Comparison of ENCODE assay signal across 16 cellular contexts in genomic region chr17:8577868-8578267, GRCh38. TPM values are rescaled to one million over a fixed set of nuclear protein-coding genes. Genes with fewer than 3 reads are reported as not detected.
DNase-seq lines count a peak whose midpoint lies in the region; ATAC-seq and TF ChIP-seq lines count a peak whose summit lies in the region.
"Had no signal": no experiment of that assay in that cellular context is flagged by ENCODE, and none has a peak within 500 bp of the region (broad histone marks: within the 10 kb centered on the region; RNA-seq: fewer than 3 reads in every experiment).

No MANE protein-coding gene starts in this region.

- no peaks in the 10 kb centered on the region for H3F3A ChIP-seq in GM23338 (replicated peaks; ENCODE audit: low read depth)

- H4K20me1 ChIP-seq in GM23338 (replicated peaks; ENCODE audit: insufficient read depth), result peaks cover 16% of the 10 kb centered on the region

- peaks cover 6% of the 10 kb centered on the region for H3K4me1 Mint-ChIP-seq in activated naive CD4-positive, alpha-beta T cell treated with anti-CD3 and anti-CD28 coated beads for 36 hours (ENCODE audit: low read depth)
- peaks cover 17% of the 10 kb centered on the region for H3K4me1 Mint-ChIP-seq in GM23338

- no peak overlapping the region for H2AFZ ChIP-seq in GM23338
- H2AFZ ChIP-seq: GM23248 had no signal

- H3K27me3 ChIP-seq in GM23338 (ENCODE audit: insufficient read depth), result no peaks in the 10 kb centered on the region
- no peaks in the 10 kb centered on the region for H3K27me3 ChIP-seq in ascending aorta

- no peaks in the 10 kb centered on the region for H3K27me3 Mint-ChIP-seq in activated naive CD4-positive, alpha-beta T cell treated with anti-CD3 and anti-CD28 coated beads for 36 hours (ENCODE audit: low read depth)
- H3K27me3 Mint-ChIP-seq in GM23338 (ENCODE audit: insufficient read depth, low read depth, poor library complexity), result peaks cover 2% of the 10 kb centered on the region

- no peaks in the 10 kb centered on the region for H3K9me3 ChIP-seq in ascending aorta

- H3K36me3 ChIP-seq in GM23338 (ENCODE audit: insufficient read depth), result peaks cover 10% of the 10 kb centered on the region; the same call in 1 of the 2 replicates
- H3K36me3 ChIP-seq in ascending aorta, result peaks cover 9 to 30% of the 10 kb centered on the region in 2 donors

- H3K27ac ChIP-seq in GM23338 (ENCODE audit: low read depth), result no peak overlapping the region; the same call in 1 of the 2 replicates
- peak overlapping the region; percentile 74 to 79 for H3K27ac ChIP-seq in ascending aorta
- H3K27ac ChIP-seq: GM23248, HL-60 had no signal

- no peaks in the 10 kb centered on the region for H3K9me3 Mint-ChIP-seq in activated naive CD4-positive, alpha-beta T cell treated with anti-CD3 and anti-CD28 coated beads for 36 hours
- H3K9me3 Mint-ChIP-seq in GM23338, result no peaks in the 10 kb centered on the region

- no peaks in the 10 kb centered on the region for H3K36me3 Mint-ChIP-seq in activated naive CD4-positive, alpha-beta T cell treated with anti-CD3 and anti-CD28 coated beads for 36 hours (ENCODE audit: low read depth)
- H3K36me3 Mint-ChIP-seq in GM23338 (ENCODE audit: low read depth), result peaks cover 39% of the 10 kb centered on the region

- DNase-seq in activated naive CD4-positive, alpha-beta T cell treated with anti-CD3 and anti-CD28 coated beads for 36 hours, result peak; percentile 7
- DNase-seq in activated naive CD4-positive, alpha-beta T cell treated with anti-CD3 and anti-CD28 coated beads, Interleukin-2, amount 50 U/mL, for 16 hours, result no peak
- no peak for DNase-seq in GM23338 (ENCODE audit: low spot score)
- DNase-seq in ascending aorta (ENCODE audit: low spot score in 2 of 2), result no peak
- no peak for DNase-seq in NAMALWA (ENCODE audit: low spot score)
- no peak for DNase-seq in SK-N-DZ (ENCODE audit: low spot score)
- DNase-seq in Right ventricle myocardium inferior (ENCODE audit: missing footprints), result no peak
- DNase-seq: DMS53, GM23248, NCI-H1436 treated with DMSO at 0.1 percent for 48 hours, NCI-H2081, NCI-H2227 treated with DMSO at 0.1 percent for 48 hours, NCI-H524 treated with DMSO at 0.1 percent for 48 hours had no signal

- H3K4me3 Mint-ChIP-seq in activated naive CD4-positive, alpha-beta T cell treated with anti-CD3 and anti-CD28 coated beads for 36 hours, result no peak overlapping the region
- no peak overlapping the region for H3K4me3 Mint-ChIP-seq in GM23338

- CTCF ChIA-PET in activated naive CD4-positive, alpha-beta T cell treated with anti-CD3 and anti-CD28 coated beads for 36 hours (lab: Charles Lee), result interaction anchor here (0.7 kb wide), 1 partner anchor 498 kb away, joined by 5 read pairs; no protein-coding TSS in a partner anchor

- H3K4me1 ChIP-seq in GM23338 (ENCODE audit: insufficient read depth) (0 out of 2 replicates have a peak, but pooled peaks cover 3% of the 10 kb centered on the region), ascending aorta (peaks cover 4 to 48% of the 10 kb centered on the region in 2 donors)

- no peak overlapping the region for H3K4me2 ChIP-seq in GM23338

- H3K79me2 ChIP-seq in GM23338 (replicated peaks; ENCODE audit: insufficient read depth), result peaks cover 59% of the 10 kb centered on the region

- H3K27ac Mint-ChIP-seq in activated naive CD4-positive, alpha-beta T cell treated with anti-CD3 and anti-CD28 coated beads for 36 hours, result no peak overlapping the region
- peak overlapping the region; percentile 77 for H3K27ac Mint-ChIP-seq in GM23338

- intact Hi-C loops in activated naive CD4-positive, alpha-beta T cell treated with anti-CD3 and anti-CD28 coated beads for 36 hours (cut with micrococcal nuclease), result no loop called here
- intact Hi-C loops in ascending aorta (cut with DNase I), result loop anchor here (2.0 kb wide), 1 partner anchor 51 kb away; no protein-coding TSS in a partner anchor
- intact Hi-C loops in Right ventricle myocardium inferior (cut with DNase I), result no loop called here

- no peak for TF ChIP-seq CTCF in GM23338 (conservative IDR thresholded peaks at IDR 0.05; ENCODE audit: low read depth in 2 of 2)
- TF ChIP-seq CTCF in ascending aorta (IDR thresholded peaks at IDR 0.05), result no peak

- ATAC-seq in GM23338, result no peak
- ATAC-seq in GM19023 (IDR thresholded peaks at IDR 0.05; ENCODE audit: unreplicated experiment), result no peak
- no peak for ATAC-seq in Right ventricle myocardium inferior
- ATAC-seq: K562 had no signal

- no peaks in the 10 kb centered on the region for H3K9me2 ChIP-seq in GM23338 (ENCODE audit: insufficient read depth)

- H3K4me3 ChIP-seq in GM23338 (no peak overlapping the region), ascending aorta (peak overlapping the region in 1 of 2 donors; percentile 10)
- H3K4me3 ChIP-seq: GM23248, K562 had no signal

TF ChIP-seq in GM23338, 12 proteins besides CTCF, POLR2A, EP300 and RAD21 (continues in another document):
- TF ChIP-seq ETS1 (IDR thresholded peaks at IDR 0.05), result no peak
- no peak for TF ChIP-seq ZNF462 (CRISPR knock-in tag; IDR thresholded peaks at IDR 0.05)
- TF ChIP-seq POLR2AphosphoS5 (IDR thresholded peaks at IDR 0.05; ENCODE audit: low read depth), result no peak
- no peak for TF ChIP-seq JUNB (IDR thresholded peaks at IDR 0.05; ENCODE audit: unreplicated experiment)
- TF ChIP-seq NANOG (IDR thresholded peaks at IDR 0.05; ENCODE audit: borderline replicate concordance), result no peak

RNA-seq across cellular contexts. Expression of gene MYH10, which starts 52.7 kb away (rescaled TPM):
- 10 to 100 TPM; 13.1 to 13.4 TPM for total RNA-seq in activated naive CD4-positive, alpha-beta T cell treated with anti-CD3 and anti-CD28 coated beads for 36 hours
- 230 and 246 TPM in 2 replicates for total RNA-seq in GM23338 (2014; rRNA removed; shearing (Covaris generic))
- polyA plus RNA-seq in GM23338 (2016; fragmentation: Nextera tagmentation; extraction: Ambion mirVana), result 78.1 and 89.5 TPM in 2 replicates
- total RNA-seq in ascending aorta (378 TPM), Right ventricle myocardium inferior (29.1 TPM)
- polyA plus RNA-seq in SK-N-DZ (2014; cell fraction: cytosol; rRNA removed), result 70.8 and 77.2 TPM in 2 replicates
- polyA plus RNA-seq in SK-N-DZ (2014; cell fraction: nucleus; rRNA removed), result 64.8 and 90.6 TPM in 2 replicates
